Comparison of ENCODE assay signal across 11 cellular contexts in the genomic region with DNA sequence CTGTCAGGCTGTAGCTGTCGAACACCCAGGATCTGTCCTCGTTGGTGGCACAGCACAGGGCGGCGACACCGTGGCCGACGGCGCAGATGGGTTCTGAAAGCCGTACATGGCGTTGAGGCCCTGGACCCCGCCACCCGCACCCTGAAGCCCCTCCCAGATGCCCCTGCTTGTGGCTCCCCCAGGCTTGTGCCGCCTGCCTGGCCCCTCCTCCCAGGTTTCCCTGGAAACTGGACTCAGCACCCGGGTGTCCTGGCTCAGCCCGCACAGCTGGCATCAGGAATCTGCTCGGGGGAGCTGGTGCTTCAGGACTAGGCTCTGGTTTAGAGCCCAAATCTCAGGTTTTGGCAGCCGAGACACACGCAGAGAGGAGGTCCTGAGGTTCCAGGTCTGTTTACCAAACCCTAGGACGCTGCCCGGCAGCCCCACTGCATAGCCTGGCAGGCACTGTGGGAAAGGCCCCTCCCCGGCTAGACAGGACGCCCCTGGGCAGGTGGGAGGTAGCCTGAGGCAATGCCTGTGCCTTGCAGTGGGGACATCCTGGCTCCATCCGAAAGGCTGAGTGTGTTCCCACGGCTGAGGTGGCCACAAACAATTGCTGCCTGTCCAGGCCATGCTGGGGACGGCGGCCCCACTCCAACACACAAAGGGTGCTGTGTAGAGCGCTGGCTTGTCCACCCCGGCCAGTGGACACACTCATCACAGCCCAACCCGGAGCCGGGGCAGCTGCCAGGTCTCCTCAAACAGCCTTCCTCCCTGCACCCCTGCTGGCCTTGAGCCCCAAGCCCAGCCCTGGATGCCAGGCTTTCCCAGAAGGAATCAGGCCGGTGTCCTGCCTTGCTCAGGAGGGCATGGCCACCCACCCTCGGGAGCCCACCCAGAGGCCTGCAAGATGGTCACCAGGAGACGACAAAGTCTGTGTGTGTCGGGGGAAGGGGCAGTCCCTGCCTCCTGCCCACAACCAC. TPM values are rescaled to one million over a fixed set of nuclear protein-coding genes. Genes with fewer than 3 reads are reported as not detected.
DNase-seq lines count a peak whose midpoint lies in the region; ATAC-seq and TF ChIP-seq lines count a peak whose summit lies in the region.
"Had no signal": no experiment of that assay in that cellular context is flagged by ENCODE, and none has a peak within 500 bp of the region (broad histone marks: within the 10 kb centered on the region; RNA-seq: fewer than 3 reads in every experiment).

No MANE protein-coding gene starts in this region.

- TF ChIP-seq CTCF in RWPE1 (conservative IDR thresholded peaks at IDR 0.05; ENCODE audit: low read depth) = no peak
- no peak for TF ChIP-seq CTCF in hepatocyte (IDR thresholded peaks at IDR 0.05; ENCODE audit: poor library complexity)

- no peak overlapping the region for H3K4me3 ChIP-seq in hepatocyte

- WGBS in hepatocyte (ENCODE audit: low lambda C conversion rate, missing lambda C conversion rate) = 97% methylated on average over 25 of the region's 34 CpGs

- intact Hi-C loops in posterior cingulate gyrus (cut with DNase I) = no loop called here

- no peak for DNase-seq in RWPE1 (ENCODE audit: low spot score)
- peak; percentile 4 for DNase-seq in hepatocyte (ENCODE audit: low spot score)
- peak; percentile 83 to 99 (median 90) for DNase-seq in posterior cingulate gyrus
- DNase-seq in NCI-H1105 (lab: John Stamatoyannopoulos, UW) = no peak
- DNase-seq in NCI-H187 (lab: John Stamatoyannopoulos, UW) = no peak
- DNase-seq: activated naive CD8-positive, alpha-beta T cell treated with anti-CD3 and anti-CD28 coated beads, Interleukin-2, amount 10 ng/mL, durations not matched to agents 7 days and 5 days; activated T-cell treated with anti-CD3 and anti-CD28 coated beads for 4 hours; DMS79 treated with DMSO at 0.1 percent for 48 hours; NCI-H226 had no signal

- no peak overlapping the region for H3K4me2 ChIP-seq in hepatocyte

- POLR2A ChIA-PET in RWPE1 (lab: Yijun Ruan, JAX; ENCODE audit: low non-redundant PET) = no interaction called here

- H3K9me3 ChIP-seq in hepatocyte (ENCODE audit: low read depth) = no peaks in the 10 kb centered on the region

- peaks cover 49% of the 10 kb centered on the region for H3K79me2 ChIP-seq in hepatocyte

- CTCF ChIA-PET in RWPE1 (lab: Yijun Ruan, JAX) = no interaction called here

- H3K4me1 ChIP-seq in hepatocyte (ENCODE audit: insufficient read depth) = peaks cover 13% of the 10 kb centered on the region

- H3K27me3 ChIP-seq in hepatocyte = no peaks in the 10 kb centered on the region

- no peak for ATAC-seq in HG03039 (IDR thresholded peaks at IDR 0.05; ENCODE audit: unreplicated experiment)

- H3K36me3 ChIP-seq in hepatocyte (replicated peaks; ENCODE audit: insufficient read depth, low read depth) = no peaks in the 10 kb centered on the region

- H3K27ac ChIP-seq in RWPE1 (peak overlapping the region; percentile 81), hepatocyte (no peak overlapping the region)

- H3K9me2 ChIP-seq in hepatocyte (replicated peaks; ENCODE audit: insufficient read depth) = no peaks in the 10 kb centered on the region

- H2AFZ ChIP-seq in hepatocyte = no peak overlapping the region

- H4K20me1 ChIP-seq in hepatocyte (ENCODE audit: insufficient read depth, poor library complexity, severe bottlenecking) = peaks cover 41% of the 10 kb centered on the region

RNA-seq across cellular contexts. Expression of a gene that starts 4.6 kb away (rescaled TPM):
- total RNA-seq in hepatocyte = 21.4 and 24.2 TPM in 2 replicates
- 21.6 and 29.0 TPM in 2 replicates for polyA plus RNA-seq in hepatocyte

RNA-seq across cellular contexts. Expression of a gene that starts 17.2 kb away (rescaled TPM):
- not detected in 2 replicates for total RNA-seq in hepatocyte
- polyA plus RNA-seq in hepatocyte = 0.39 TPM in 1 of 2 replicates, not detected in the other
- total RNA-seq: mesothelial cell of epicardium had no signal

RNA-seq across cellular contexts. Expression of a gene that starts 25.4 kb away (rescaled TPM):
- 11.1 and 16.2 TPM in 2 replicates for total RNA-seq in hepatocyte
- 19.7 and 23.7 TPM in 2 replicates for polyA plus RNA-seq in hepatocyte

RNA-seq across cellular contexts. Expression of a gene that starts 25.4 kb away (rescaled TPM):
- 132 and 137 TPM in 2 replicates for total RNA-seq in hepatocyte
- 161 and 178 TPM in 2 replicates for polyA plus RNA-seq in hepatocyte

RNA-seq across cellular contexts. Expression of a gene that starts 32.3 kb away (rescaled TPM):
- 7.1 and 11.1 TPM in 2 replicates for total RNA-seq in hepatocyte
- polyA plus RNA-seq in hepatocyte = 16.3 and 29.5 TPM in 2 replicates

Comparison
In these comparisons a context has a peak if more than half of its experiments do, and no peak if none do; other contexts are left out.
1. DNase-seq: peak in hepatocyte (single experiment) and posterior cingulate gyrus (10 of 10); none in RWPE1 (single experiment), NCI-H1105 (single experiment) and NCI-H187 (0 of 2).